ENCODE assay signal across 10 cellular contexts in genomic region chr5:126965061-126965475, GRCh38.
DNase-seq lines count a peak whose midpoint lies in the region; ATAC-seq and TF ChIP-seq lines count a peak whose summit lies in the region.
"Had no signal": no experiment of that assay in that cellular context is flagged by ENCODE, and none has a peak within 500 bp of the region (broad histone marks: within the 10 kb centered on the region; RNA-seq: fewer than 3 reads in every experiment).

No MANE protein-coding gene starts in this region.

- H3K27ac Mint-ChIP-seq in stimulated activated naive B cell treated with anti-CD40 and anti-IgM and Interleukin-4, amounts not matched to agents 10 μg/mL and 1 μg/mL and 100 μg/mL, for 72 hours = peak overlapping the region; percentile 81

- ATAC-seq in HG03571 (IDR thresholded peaks at IDR 0.05; ENCODE audit: unreplicated experiment) = peak; percentile 43
- peak; percentile 92 to 93 for ATAC-seq in stimulated activated naive B cell treated with anti-CD40 and anti-IgM and Interleukin-4, amounts not matched to agents 10 μg/mL and 1 μg/mL and 100 μg/mL, for 72 hours (replicated peaks)
- no peak for ATAC-seq in GM19467 (IDR thresholded peaks at IDR 0.05; ENCODE audit: unreplicated experiment)

- DNase-seq in SIG-M5 treated with dmso at 0.1 percent for 504 hours (lab: John Stamatoyannopoulos, UW; ENCODE audit: unreplicated experiment) (peak; percentile 49), SIG-M5 (lab: John Stamatoyannopoulos, UW) (no peak), astrocyte of the spinal cord (ENCODE audit: low read depth, low spot score) (peak; percentile 79), Ammon's horn (ENCODE audit: low spot score) (no peak)
- DNase-seq in stimulated activated naive B cell treated with anti-CD40 and anti-IgM and Interleukin-4, amounts not matched to agents 10 μg/mL and 1 μg/mL and 100 μg/mL, for 72 hours = peak; percentile 28
- no peak for DNase-seq in stimulated activated CD4-positive, alpha-beta T cell treated with anti-CD3 and anti-CD28 coated beads, Interleukin-1b, Interleukin-23, amount 100 ng/mL, for 48 hours
- DNase-seq: posterior cingulate gyrus, tibial artery had no signal

- no peaks in the 10 kb centered on the region for H3K27me3 Mint-ChIP-seq in stimulated activated naive B cell treated with anti-CD40 and anti-IgM and Interleukin-4, amounts not matched to agents 10 μg/mL and 1 μg/mL and 100 μg/mL, for 72 hours

- H3K36me3 Mint-ChIP-seq in stimulated activated naive B cell treated with anti-CD40 and anti-IgM and Interleukin-4, amounts not matched to agents 10 μg/mL and 1 μg/mL and 100 μg/mL, for 72 hours = peaks cover 5 to 19% of the 10 kb centered on the region in 2 donors

- no peak for TF ChIP-seq CTCF in astrocyte of the spinal cord (IDR thresholded peaks at IDR 0.05; ENCODE audit: low read depth, low read length)

- no peak overlapping the region for H3K4me3 ChIP-seq in astrocyte of the spinal cord (ENCODE audit: low read depth, low read length)
- H3K4me3 ChIP-seq: tibial artery had no signal

- peaks cover 0 to 3% of the 10 kb centered on the region in 2 donors for H3K9me3 Mint-ChIP-seq in stimulated activated naive B cell treated with anti-CD40 and anti-IgM and Interleukin-4, amounts not matched to agents 10 μg/mL and 1 μg/mL and 100 μg/mL, for 72 hours

- peak overlapping the region; percentile 43 to 61 for H3K4me3 Mint-ChIP-seq in stimulated activated naive B cell treated with anti-CD40 and anti-IgM and Interleukin-4, amounts not matched to agents 10 μg/mL and 1 μg/mL and 100 μg/mL, for 72 hours

- H3K4me1 Mint-ChIP-seq in stimulated activated naive B cell treated with anti-CD40 and anti-IgM and Interleukin-4, amounts not matched to agents 10 μg/mL and 1 μg/mL and 100 μg/mL, for 72 hours = peaks cover 36 to 78% of the 10 kb centered on the region in 2 donors

- in situ Hi-C loops in astrocyte of the spinal cord (cut with HindIII; ENCODE audit: low sequenced_read_pairs) = no loop called here

Comparison
In these comparisons a context has a peak if more than half of its experiments do, and no peak if none do; other contexts are left out.
1. DNase-seq: peak in SIG-M5 treated with dmso at 0.1 percent for 504 hours (single experiment), astrocyte of the spinal cord (single experiment) and stimulated activated naive B cell treated with anti-CD40 and anti-IgM and Interleukin-4, amounts not matched to agents 10 μg/mL and 1 μg/mL and 100 μg/mL, for 72 hours (single experiment); none in SIG-M5 (single experiment), Ammon's horn (single experiment) and stimulated activated CD4-positive, alpha-beta T cell treated with anti-CD3 and anti-CD28 coated beads, Interleukin-1b, Interleukin-23, amount 100 ng/mL, for 48 hours (single experiment).